ENCODE assay signal across 21 cellular contexts in the genomic region with DNA sequence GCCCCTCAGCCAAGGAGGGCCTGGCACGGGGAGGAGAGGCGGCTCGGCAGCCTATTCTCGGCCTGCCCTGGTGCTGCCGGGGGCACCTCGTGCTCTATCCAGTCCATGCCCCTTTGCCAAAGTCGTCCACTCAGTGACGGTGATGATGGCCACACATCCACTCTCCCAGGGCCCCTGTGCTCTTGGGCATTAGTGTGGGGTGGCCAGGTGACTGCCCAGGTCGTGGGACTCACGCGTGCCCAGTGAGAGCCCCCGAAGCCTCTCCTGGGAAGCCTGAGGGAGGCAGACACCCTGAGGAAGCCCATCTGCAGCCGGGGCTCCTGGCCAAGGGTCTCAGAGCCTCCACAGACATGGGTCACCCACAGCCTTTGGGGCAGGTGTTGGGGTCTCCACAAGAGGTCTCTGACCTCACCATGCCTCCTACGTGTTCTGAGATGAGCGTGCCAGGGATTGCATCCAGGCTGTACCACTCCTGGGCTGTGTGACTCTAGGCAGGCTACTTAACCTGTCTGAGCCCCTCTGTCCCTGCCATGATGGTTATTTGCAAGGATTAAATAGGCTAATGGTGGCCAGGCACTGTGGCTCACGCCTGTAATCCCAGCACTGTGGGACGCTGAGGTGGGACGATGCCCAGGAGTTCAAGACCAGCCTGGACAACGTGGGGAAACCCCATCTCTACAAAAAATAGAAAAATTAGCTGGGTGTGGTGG. TPM values are rescaled to one million over a fixed set of nuclear protein-coding genes. Genes with fewer than 3 reads are reported as not detected.
DNase-seq lines count a peak whose midpoint lies in the region; TF ChIP-seq lines count a peak whose summit lies in the region.
"Had no signal": no experiment of that assay in that cellular context is flagged by ENCODE, and none has a peak within 500 bp of the region (broad histone marks: within the 10 kb centered on the region; RNA-seq: fewer than 3 reads in every experiment).

No MANE protein-coding gene starts in this region.

- H3K27ac Mint-ChIP-seq in chondrocyte (ENCODE audit: unreplicated experiment): peak overlapping the region; percentile 27
- H3K27ac Mint-ChIP-seq: activated CD4-positive, alpha-beta T cell treated with anti-CD3 and anti-CD28 coated beads, Interleukin-2, amount 10 ng/mL, durations not matched to agents 7 days and 5 days; CD4-positive, CD25-positive, alpha-beta regulatory T cell; effector memory CD8-positive, alpha-beta T cell; T-helper 2 cell treated with Interferon-gamma antibody and Interleukin-4, amounts not matched to agents 5 μg/mL and 100 μg/mL, for 36 hours had no signal

- H3K27me3 Mint-ChIP-seq in chondrocyte (ENCODE audit: low read depth): no peaks in the 10 kb centered on the region

- TF ChIP-seq POLR2A in Peyer's patch (IDR thresholded peaks at IDR 0.05): no peak

- peak overlapping the region in 1 of 4 donors; percentile 9 for H3K27ac ChIP-seq in Peyer's patch
- peak overlapping the region; percentile 56 to 71 for H3K27ac ChIP-seq in tibial artery
- H3K27ac ChIP-seq: brain microvascular endothelial cell, foreskin keratinocyte, neural progenitor cell had no signal

- H3K4me3 Mint-ChIP-seq in chondrocyte (ENCODE audit: unreplicated experiment): no peak overlapping the region
- H3K4me3 Mint-ChIP-seq: activated CD4-positive, alpha-beta T cell treated with anti-CD3 and anti-CD28 coated beads, Interleukin-2, amount 10 ng/mL, durations not matched to agents 7 days and 5 days; CD4-positive, CD25-positive, alpha-beta regulatory T cell; effector memory CD8-positive, alpha-beta T cell; neural progenitor cell; T-helper 2 cell treated with Interferon-gamma antibody and Interleukin-4, amounts not matched to agents 5 μg/mL and 100 μg/mL, for 36 hours had no signal

- H3K4me1 ChIP-seq in Peyer's patch: peaks cover 0 to 9% (median 0%) of the 10 kb centered on the region in 4 donors
- peaks cover 0 to 96% (median 68%) of the 10 kb centered on the region in 4 donors for H3K4me1 ChIP-seq in tibial artery

- H3K4me3 ChIP-seq in Peyer's patch (no peak overlapping the region), tibial artery (no peak overlapping the region)
- H3K4me3 ChIP-seq: neural progenitor cell had no signal

- peaks cover 7% of the 10 kb centered on the region for H3K36me3 Mint-ChIP-seq in chondrocyte (ENCODE audit: low read depth)
- H3K36me3 Mint-ChIP-seq: CD4-positive, CD25-positive, alpha-beta regulatory T cell; neural progenitor cell had no signal

- intact Hi-C loops in tibial artery (cut with DNase I; ENCODE audit: low total_unique reads): no loop called here

- H3K9me3 Mint-ChIP-seq in chondrocyte (ENCODE audit: low read depth): no peaks in the 10 kb centered on the region
- H3K9me3 Mint-ChIP-seq: activated CD4-positive, alpha-beta T cell treated with anti-CD3 and anti-CD28 coated beads, Interleukin-2, amount 10 ng/mL, durations not matched to agents 7 days and 5 days; CD4-positive, CD25-positive, alpha-beta regulatory T cell; effector memory CD8-positive, alpha-beta T cell; T-helper 2 cell treated with Interferon-gamma antibody and Interleukin-4, amounts not matched to agents 5 μg/mL and 100 μg/mL, for 36 hours had no signal

- peak in 2 of 3 donors; percentile 6 to 24 for DNase-seq in Peyer's patch
- DNase-seq in chondrocyte (ENCODE audit: low spot score): no peak
- DNase-seq in islet precursor cell: peak; percentile 25
- peak in 1 of 2 donors; percentile 56 for DNase-seq in tibial artery
- no peak for DNase-seq in NOMO-1 treated with dmso at 0.1 percent for 144 hours (lab: John Stamatoyannopoulos, UW; ENCODE audit: unreplicated experiment)
- no peak for DNase-seq in amniotic stem cell (lab: John Stamatoyannopoulos, UW)
- DNase-seq in effector CD8-positive, alpha-beta T cell (lab: John Stamatoyannopoulos, UW): no peak
- DNase-seq: activated CD4-positive, alpha-beta T cell treated with anti-CD3 and anti-CD28 coated beads, Interleukin-2, amount 10 ng/mL, durations not matched to agents 7 days and 5 days; brain microvascular endothelial cell; CD4-positive, CD25-positive, alpha-beta regulatory T cell; effector memory CD8-positive, alpha-beta T cell; EL; H7; hippocampal formation; NCI-H1048; NCI-H187; NCI-H69; stimulated activated CD8-positive, alpha-beta memory T cell treated with anti-CD3 and anti-CD28 coated beads, Interleukin-4, amount 100 ng/mL, for 48 hours had no signal

- H3K36me3 ChIP-seq in Peyer's patch (no peaks in the 10 kb centered on the region), tibial artery (no peaks in the 10 kb centered on the region)
- H3K36me3 ChIP-seq: brain microvascular endothelial cell, neural progenitor cell had no signal

- H3K4me1 Mint-ChIP-seq in chondrocyte (ENCODE audit: low read depth): peaks cover 82% of the 10 kb centered on the region

- TF ChIP-seq CTCF in Peyer's patch (IDR thresholded peaks at IDR 0.05) (no peak), chondrocyte (IDR thresholded peaks at IDR 0.05) (no peak), tibial artery (IDR thresholded peaks at IDR 0.05) (no peak)

- H3K27me3 ChIP-seq in Peyer's patch (no peaks in the 10 kb centered on the region), tibial artery (no peaks in the 10 kb centered on the region)
- H3K27me3 ChIP-seq: brain microvascular endothelial cell, foreskin keratinocyte, neural progenitor cell had no signal

- H3K9me3 ChIP-seq in Peyer's patch: no peaks in the 10 kb centered on the region
- H3K9me3 ChIP-seq in tibial artery: no peaks in the 10 kb centered on the region

RNA-seq across cellular contexts. Expression of gene RAMP1, which starts 12.9 kb away (rescaled TPM):
- total RNA-seq in Peyer's patch (10 to 100 TPM; 11.6 to 87.4 (median 37.1) TPM), chondrocyte (176 to 329 TPM (median 178 TPM) in 3 replicates)
- total RNA-seq: CD4-positive, CD25-positive, alpha-beta regulatory T cell had no signal

Comparison
In these comparisons a context has a peak if more than half of its experiments do, and no peak if none do; other contexts are left out.
1. DNase-seq: peak in Peyer's patch (2 of 3) and islet precursor cell (single experiment); none in chondrocyte (single experiment), NOMO-1 treated with dmso at 0.1 percent for 144 hours (single experiment), amniotic stem cell (single experiment) and effector CD8-positive, alpha-beta T cell (single experiment).